ENCODE assay signal across 8 cellular contexts in genomic region chr21:46285206-46285661, GRCh38. TPM values are rescaled to one million over a fixed set of nuclear protein-coding genes. Genes with fewer than 3 reads are reported as not detected.
A peak's percentile ranks its signal among the peaks of the same experiment; 100 is the strongest.
DNase-seq lines count a peak whose midpoint lies in the region; ATAC-seq, FAIRE-seq and TF ChIP-seq lines count a peak whose summit lies in the region.

MCM3AP (minus strand) TSS chr21:46285611; CDS start chr21:46285286, 325 bp downstream.

- H3K79me2 ChIP-seq in HepG2 (ENCODE audit: insufficient read depth, low read length), result peaks cover 46% of the 10 kb centered on the region

- no peak for FAIRE-seq in HepG2 (lab: Jason Lieb, UNC)

- H3K9me3 Mint-ChIP-seq in activated CD4-positive, alpha-beta T cell treated with anti-CD3 and anti-CD28 coated beads, Interleukin-2, amount 10 ng/mL, durations not matched to agents 7 days and 5 days, result no peaks in the 10 kb centered on the region
- H3K9me3 Mint-ChIP-seq in MCF 10A (ENCODE audit: unreplicated experiment), result no peaks in the 10 kb centered on the region

- BruUV-seq in MCF 10A (replicated peaks; lab: Mats Ljungman, UMichigan) (TSS peak; percentile 53), HepG2 (replicated peaks; lab: Mats Ljungman, UMichigan) (TSS peak; percentile 67)

- H3K9me3 ChIP-seq in HepG2 (ENCODE audit: low read length) (no peaks in the 10 kb centered on the region), testis (no peaks in the 10 kb centered on the region)

- no peaks in the 10 kb centered on the region; a peak in 1 of 5 replicates for H3K27me3 ChIP-seq in HepG2 (ENCODE audit: control insufficient read depth in 1 of 2, insufficient read depth in 2 of 2, low read length in 2 of 2)
- no peaks in the 10 kb centered on the region for H3K27me3 ChIP-seq in testis

- ATAC-seq in HepG2, result no peak

- intact Hi-C loops in MCF 10A (cut with micrococcal nuclease), result no loop called here
- intact Hi-C loops in HepG2 (cut with micrococcal nuclease; ENCODE audit: unreplicated experiment), result loop anchor here (10.0 kb wide), 1 partner anchor 60 kb away; the partner anchor contains the start of gene LSS
- intact Hi-C loops in testis (cut with DNase I; ENCODE audit: low total_unique reads), result no loop called here

- peak within 1 kb of the TSS; percentile 93 for H3K4me3 Mint-ChIP-seq in activated CD4-positive, alpha-beta T cell treated with anti-CD3 and anti-CD28 coated beads, Interleukin-2, amount 10 ng/mL, durations not matched to agents 7 days and 5 days
- peak within 1 kb of the TSS; percentile 82 for H3K4me3 Mint-ChIP-seq in MCF 10A (ENCODE audit: unreplicated experiment)

- peaks cover 37% of the 10 kb centered on the region for H3K36me3 Mint-ChIP-seq in activated CD4-positive, alpha-beta T cell treated with anti-CD3 and anti-CD28 coated beads, Interleukin-2, amount 10 ng/mL, durations not matched to agents 7 days and 5 days (ENCODE audit: low read depth)
- peaks cover 79% of the 10 kb centered on the region for H3K36me3 Mint-ChIP-seq in MCF 10A (ENCODE audit: insufficient read depth, unreplicated experiment)

- no peak within 1 kb of the TSS for H2AFZ ChIP-seq in HepG2 (ENCODE audit: low read length)

- peak within 1 kb of the TSS; percentile 92 for H3K9ac ChIP-seq in HepG2 (ENCODE audit: insufficient read depth, low read depth, low read length)

- TF ChIP-seq CTCF in MCF 10A (IDR thresholded peaks at IDR 0.05; ENCODE audit: unreplicated experiment), result no peak
- no peak for TF ChIP-seq CTCF in HepG2 (CRISPR knock-in tag; IDR thresholded peaks at IDR 0.05)
- TF ChIP-seq CTCF in testis (IDR thresholded peaks at IDR 0.05), result no peak

- DNase-seq in activated CD4-positive, alpha-beta T cell treated with anti-CD3 and anti-CD28 coated beads, Interleukin-2, amount 10 ng/mL, durations not matched to agents 7 days and 5 days, result no peak
- no peak for DNase-seq in activated CD4-positive, alpha-beta T cell treated with anti-CD3 and anti-CD28 coated beads, Interleukin-2, amount 50 U/mL, for 1 hour
- no peak for DNase-seq in MCF 10A (ENCODE audit: unreplicated experiment)
- DNase-seq in HepG2 (ENCODE audit: low spot score), result no peak
- no peak for DNase-seq in testis
- DNase-seq in GDM1 (lab: John Stamatoyannopoulos, UW), result no peak
- no peak for DNase-seq in DMS153 treated with DMSO at 0.1 percent for 48 hours (lab: John Stamatoyannopoulos, UW; ENCODE audit: unreplicated experiment)
- no peak for DNase-seq in stimulated activated naive CD4-positive, alpha-beta T cell treated with Interleukin-2 at 50 U/mL for 16 hours (lab: John Stamatoyannopoulos, UW)

- peak within 1 kb of the TSS; percentile 78 for H3K4me2 ChIP-seq in HepG2 (ENCODE audit: low read depth, low read length)

- in situ Hi-C loops in HepG2 (cut with HindIII; ENCODE audit: extremely low pct_ligation_motif_present, low pct_unique_long_range_greater_than_20kb), result loop anchor here (5.0 to 10.0 kb wide), 2 partner anchors 37 to 310 kb away; partner anchors contain the start of genes C21orf58 and PCNT

- H3K4me3 ChIP-seq in HepG2 (replicated peaks in 1 of 3; ENCODE audit: insufficient read depth in 1 of 3, low read depth in 2 of 3, low read length in 3 of 3) (peak within 1 kb of the TSS; percentile 84 to 98 (median 89)), testis (peak within 1 kb of the TSS; percentile 85 to 96)

- H3K27me3 Mint-ChIP-seq in activated CD4-positive, alpha-beta T cell treated with anti-CD3 and anti-CD28 coated beads, Interleukin-2, amount 10 ng/mL, durations not matched to agents 7 days and 5 days, result no peaks in the 10 kb centered on the region
- no peaks in the 10 kb centered on the region for H3K27me3 Mint-ChIP-seq in MCF 10A (ENCODE audit: insufficient read depth, unreplicated experiment)

- H3K4me1 ChIP-seq in HepG2 (ENCODE audit: insufficient read depth, low read length), result peaks cover 65% of the 10 kb centered on the region
- H3K4me1 ChIP-seq in testis, result peaks cover 19% of the 10 kb centered on the region

- CTCF ChIA-PET in activated CD4-positive, alpha-beta T cell treated with anti-CD3 and anti-CD28 coated beads, Interleukin-2, amount 10 ng/mL, durations not matched to agents 7 days and 5 days (lab: Charles Lee), result interaction anchor here (0.5 to 1.2 kb wide), 5 partner anchors 10 to 76 kb away, joined by 3 read pairs; no protein-coding TSS in a partner anchor
- CTCF ChIA-PET in MCF 10A (lab: Yijun Ruan, JAX), result interaction anchor here (0.5 to 1.6 kb wide), 5 partner anchors 11 to 368 kb away, joined by 3 to 11 read pairs (median 3); no protein-coding TSS in a partner anchor
- CTCF ChIA-PET in HepG2 (lab: Yijun Ruan, JAX; ENCODE audit: low intra/inter-chr PET ratio, low total read pairs), result interaction anchor here (1.5 kb wide), 1 partner anchor 138 kb away, joined by 3 read pairs; no protein-coding TSS in a partner anchor

- TF ChIP-seq RAD21 in HepG2 (CRISPR knock-in tag; IDR thresholded peaks at IDR 0.05), result no peak

- TF ChIP-seq EP300 in HepG2 (IDR thresholded peaks at IDR 0.05; ENCODE audit: low read depth in 2 of 2, low read length in 2 of 2), result no peak
- no peak for TF ChIP-seq EP300 in HepG2 (CRISPR knock-in tag; IDR thresholded peaks at IDR 0.05; ENCODE audit: borderline replicate concordance)

- H3K27ac Mint-ChIP-seq in activated CD4-positive, alpha-beta T cell treated with anti-CD3 and anti-CD28 coated beads, Interleukin-2, amount 10 ng/mL, durations not matched to agents 7 days and 5 days, result peak within 1 kb of the TSS; percentile 94
- H3K27ac Mint-ChIP-seq in MCF 10A (ENCODE audit: low read depth, unreplicated experiment), result peak within 1 kb of the TSS; percentile 74

- TF ChIP-seq POLR2A in HepG2 (IDR thresholded peaks at IDR 0.05; ENCODE audit: insufficient read depth in 1 of 2, low read depth in 2 of 2, low read length in 2 of 2), result no peak
- TF ChIP-seq POLR2A in testis (IDR thresholded peaks at IDR 0.05), result no peak

- WGBS in HepG2 (ENCODE audit: low lambda C conversion rate), result 30% methylated on average over 6 of the region's 6 CpGs
- WGBS in testis, 2 donors, result 25 to 33% methylated on average over 6 of the region's 6 CpGs

- H3K27ac ChIP-seq in HepG2 (ENCODE audit: extremely low read length, insufficient read depth, low read length) (peak within 1 kb of the TSS; percentile 95), testis (peak within 1 kb of the TSS; percentile 95)

- peaks cover 0 to 13% of the 10 kb centered on the region in 2 experiments; a peak in 4 of 5 replicates for H3K36me3 ChIP-seq in HepG2 (replicated peaks in 1 of 2; ENCODE audit: control insufficient read depth in 1 of 2, insufficient read depth in 2 of 2, low read length in 2 of 2)
- H3K36me3 ChIP-seq in testis (ENCODE audit: low read depth, missing control alignments), result no peaks in the 10 kb centered on the region

- POLR2A ChIA-PET in activated CD4-positive, alpha-beta T cell treated with anti-CD3 and anti-CD28 coated beads, Interleukin-2, amount 10 ng/mL, durations not matched to agents 7 days and 5 days (lab: Charles Lee), result no interaction called here
- POLR2A ChIA-PET in MCF 10A (lab: Yijun Ruan, JAX), result interaction anchor here (0.6 to 3.5 kb wide), 17 partner anchors 10 to 349 kb away, joined by 3 to 20 read pairs (median 4); partner anchors contain the start of gene C21orf58
- POLR2A ChIA-PET in HepG2 (lab: Yijun Ruan, JAX), result interaction anchor here (0.8 kb wide), 1 partner anchor 11 kb away, joined by 4 read pairs; no protein-coding TSS in a partner anchor

- peaks cover 8% of the 10 kb centered on the region; the same call in 1 of the 2 replicates for H4K20me1 ChIP-seq in HepG2 (ENCODE audit: insufficient read depth, low read length)

- H3K4me1 Mint-ChIP-seq in activated CD4-positive, alpha-beta T cell treated with anti-CD3 and anti-CD28 coated beads, Interleukin-2, amount 10 ng/mL, durations not matched to agents 7 days and 5 days, result peaks cover 62% of the 10 kb centered on the region
- H3K4me1 Mint-ChIP-seq in MCF 10A (ENCODE audit: insufficient read depth, unreplicated experiment), result peaks cover 15% of the 10 kb centered on the region

TF ChIP-seq in HepG2, 621 proteins besides CTCF, POLR2A, EP300 and RAD21:
- no peak for TF ChIP-seq KLF6 (CRISPR knock-in tag; IDR thresholded peaks at IDR 0.05)
- TF ChIP-seq ZNF160 (CRISPR knock-in tag; IDR thresholded peaks at IDR 0.05), result 0 out of 2 replicates have a peak, but pooled peaks have one; percentile 7
TF ChIP-seq in HepG2: peak in this region for 1.

RNA-seq across cellular contexts. Expression of gene MCM3AP, which starts in this region (rescaled TPM):
- 100 to 1,000 TPM in 1 of 2 experiments, 10 to 100 TPM in 1; 94.5 to 118 TPM for total RNA-seq in activated CD4-positive, alpha-beta T cell treated with anti-CD3 and anti-CD28 coated beads, Interleukin-2, amount 10 ng/mL, durations not matched to agents 7 days and 5 days
- total RNA-seq in MCF 10A (2022), result 118 and 128 TPM in 2 replicates
- 54.7 and 63.5 TPM in 2 replicates for total RNA-seq in HepG2 (2016; rRNA removed; fragmentation: Illumina TruSeq; extraction: Trizol)
- 6.1 and 8.7 TPM in 2 replicates for total RNA-seq in HepG2 (2016; cell fraction: cytosol; rRNA removed; fragmentation: Illumina TruSeq; extraction: Trizol; ENCODE audit: low read depth)
- total RNA-seq in HepG2 (2016; cell fraction: insoluble cytoplasmic fraction; rRNA removed; fragmentation: Illumina TruSeq; extraction: Trizol), result 52.6 and 60.2 TPM in 2 replicates
- total RNA-seq in HepG2 (2016; cell fraction: membrane; rRNA removed; fragmentation: Illumina TruSeq; extraction: Trizol), result 16.9 and 20.2 TPM in 2 replicates
- total RNA-seq in HepG2 (2016; cell fraction: nucleus; rRNA removed; fragmentation: Illumina TruSeq; extraction: Trizol), result 60.4 and 72.1 TPM in 2 replicates
- polyA plus RNA-seq in HepG2 (2011; rRNA removed), result 27.0 and 31.6 TPM in 2 replicates
- polyA plus RNA-seq in HepG2 (2011; cell fraction: cytosol; rRNA removed), result 18.8 and 21.4 TPM in 2 replicates
- 115 TPM in 2 replicates for polyA plus RNA-seq in HepG2 (2011; cell fraction: nucleus; rRNA removed)
- polyA plus RNA-seq in HepG2 (2012), result 35.0 and 42.0 TPM in 2 replicates
- polyA plus RNA-seq in HepG2 (2016; cell fraction: cytosol; fragmentation: Illumina TruSeq; extraction: Trizol; ENCODE audit: low read depth), result 2.1 and 2.9 TPM in 2 replicates
- 37.3 and 48.4 TPM in 2 replicates for polyA plus RNA-seq in HepG2 (2016; cell fraction: insoluble cytoplasmic fraction; fragmentation: Illumina TruSeq; extraction: Trizol; ENCODE audit: low read depth)
- polyA plus RNA-seq in HepG2 (2016; cell fraction: membrane; fragmentation: Illumina TruSeq; extraction: Trizol; ENCODE audit: low read depth), result 4.8 and 5.8 TPM in 2 replicates
- 136 and 140 TPM in 2 replicates for polyA plus RNA-seq in HepG2 (2016; cell fraction: nucleus; fragmentation: Illumina TruSeq; extraction: Trizol; ENCODE audit: insufficient read depth, low read depth)
- polyA minus RNA-seq in HepG2 (2011; rRNA and poly(A)+ RNA removed; ENCODE audit: low replicate concordance), result 55.5 and 59.3 TPM in 2 replicates
- polyA minus RNA-seq in HepG2 (2011; cell fraction: cytosol; rRNA and poly(A)+ RNA removed), result 42.6 and 43.4 TPM in 2 replicates
- polyA minus RNA-seq in HepG2 (2011; cell fraction: nucleus; rRNA and poly(A)+ RNA removed), result 105 and 113 TPM in 2 replicates
- total RNA-seq in testis, result 100 to 1,000 TPM; 107 to 136 TPM
- 68.3 TPM for polyA plus RNA-seq in testis (ENCODE audit: insufficient read depth, low read depth, low replicate concordance)
